Comparison of ENCODE assay signal across 7 cellular contexts in genomic region chr7:64853679-64854078, GRCh38.
"Had no signal": no experiment of that assay in that cellular context is flagged by ENCODE, and none has a peak within 500 bp of the region (broad histone marks: within the 10 kb centered on the region; RNA-seq: fewer than 3 reads in every experiment).

No MANE protein-coding gene starts in this region.

- DNase-seq: IMR-90, KBM-7, KG1 had no signal

- H3K4me2 ChIP-seq: KMS-11 had no signal

- FAIRE-seq: HepG2, HTR-8/SVneo had no signal

- ATAC-seq: HepG2 had no signal

- H3K27ac ChIP-seq: HL-60, KMS-11 had no signal

- H3K9ac ChIP-seq: KMS-11 had no signal
